ENCODE assay signal across 1 cellular context in the genomic region with DNA sequence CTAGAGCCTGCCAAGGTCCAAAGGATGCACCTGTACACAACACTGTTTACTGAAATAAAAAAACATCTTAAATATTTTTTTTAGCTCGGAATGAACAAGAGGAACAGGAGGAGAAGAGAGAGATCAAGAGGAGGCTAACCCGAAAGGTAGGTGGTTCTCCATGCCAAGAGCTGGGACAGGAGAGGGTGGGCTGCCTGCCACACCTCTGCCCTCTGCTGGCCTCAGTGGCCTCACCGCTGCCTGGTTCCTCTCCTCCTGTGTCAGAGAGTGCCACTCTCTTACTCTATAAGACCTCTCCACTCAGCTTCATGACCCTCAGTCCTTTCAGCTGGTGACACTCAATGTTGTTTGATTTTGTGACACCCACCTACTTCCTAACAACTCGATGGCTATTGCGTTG.
TF ChIP-seq lines count a peak whose summit lies in the region.

No MANE protein-coding gene starts in this region.

TF ChIP-seq in GM23338, 12 proteins besides CTCF, POLR2A, EP300 and RAD21 (continued from another document):
- TF ChIP-seq ZNF462 (CRISPR knock-in tag; IDR thresholded peaks at IDR 0.05): no peak
- no peak for TF ChIP-seq ETS1 (IDR thresholded peaks at IDR 0.05)
- TF ChIP-seq ZNF114 (CRISPR knock-in tag; IDR thresholded peaks at IDR 0.05): no peak
- no peak for TF ChIP-seq EZH2phosphoT487 (IDR thresholded peaks at IDR 0.05; ENCODE audit: unreplicated experiment)
